ENCODE assay signal across 11 cellular contexts in the genomic region with DNA sequence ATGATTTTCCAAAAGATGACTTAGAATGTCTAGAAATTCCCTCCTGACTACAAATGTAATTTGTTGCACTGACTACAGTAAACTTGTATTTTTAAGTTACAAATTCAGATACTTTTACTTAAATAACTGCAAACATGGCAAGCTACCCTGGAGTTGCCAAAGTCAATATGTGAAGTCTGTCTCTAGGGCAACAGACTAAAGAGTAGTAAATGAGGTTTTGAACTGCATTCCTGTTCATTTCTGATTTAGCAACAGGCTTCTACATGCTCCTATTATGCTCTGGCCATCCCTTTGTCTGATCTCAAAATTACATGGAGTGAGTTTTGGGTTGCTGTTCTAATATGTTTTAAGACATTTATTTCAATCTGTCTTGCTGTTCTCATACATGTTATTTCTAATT. TPM values are rescaled to one million over a fixed set of nuclear protein-coding genes. Genes with fewer than 3 reads are reported as not detected.
A peak's percentile ranks its signal among the peaks of the same experiment; 100 is the strongest.
DNase-seq lines count a peak whose midpoint lies in the region; ATAC-seq and TF ChIP-seq lines count a peak whose summit lies in the region.
"Had no signal": no experiment of that assay in that cellular context is flagged by ENCODE, and none has a peak within 500 bp of the region (broad histone marks: within the 10 kb centered on the region; RNA-seq: fewer than 3 reads in every experiment).

No MANE protein-coding gene starts in this region.

- peaks cover 13% of the 10 kb centered on the region for H3K4me1 ChIP-seq in PC-3 (ENCODE audit: insufficient read depth, low read length)

- H3K27me3 Mint-ChIP-seq in mesothelial cell of epicardium (ENCODE audit: low read depth) (no peaks in the 10 kb centered on the region), progenitor cell of endocrine pancreas (no peaks in the 10 kb centered on the region)

- no peaks in the 10 kb centered on the region for H3K9me2 ChIP-seq in PC-3 (replicated peaks; ENCODE audit: low read length)

- H3K9me3 Mint-ChIP-seq in mesothelial cell of epicardium (peaks cover 4% of the 10 kb centered on the region), progenitor cell of endocrine pancreas (ENCODE audit: low read depth) (no peaks in the 10 kb centered on the region)

- intact Hi-C loops in PC-3 (cut with micrococcal nuclease), result no loop called here

- ATAC-seq in PC-3 (peak; percentile 43; the same call in 1 of the 2 replicates), HG02970 (IDR thresholded peaks at IDR 0.05; ENCODE audit: low FRiP score, unreplicated experiment) (no peak)

- H3K4me2 ChIP-seq in PC-3 (ENCODE audit: low read length), result no peak overlapping the region; the same call in 1 of the 2 replicates

- H3K9ac ChIP-seq in PC-3 (ENCODE audit: low read length), result no peak overlapping the region

- DNase-seq in AG10803 (ENCODE audit: low read depth) (peak; percentile 86), PC-3 (no peak), epithelial cell of esophagus (ENCODE audit: low read depth) (peak; percentile 65), mesothelial cell of epicardium (ENCODE audit: low spot score in 2 of 2, unreplicated experiment in 2 of 2) (no peak), HT-29 (ENCODE audit: low spot score) (no peak), LoVo (ENCODE audit: low spot score) (no peak), progenitor cell of endocrine pancreas (ENCODE audit: low spot score, unreplicated experiment) (no peak)
- DNase-seq: CD4-positive, alpha-beta memory T cell; NCI-H1105 treated with DMSO at 0.1 percent for 48 hours; spleen had no signal

- peaks cover 36% of the 10 kb centered on the region for H3K4me1 Mint-ChIP-seq in mesothelial cell of epicardium
- H3K4me1 Mint-ChIP-seq in progenitor cell of endocrine pancreas (ENCODE audit: low read depth), result peaks cover 27% of the 10 kb centered on the region
- H3K4me1 Mint-ChIP-seq: CD4-positive, alpha-beta memory T cell had no signal

- CTCF ChIA-PET in PC-3 (lab: Charles Lee), result no interaction called here

- peaks cover 2% of the 10 kb centered on the region; the same call in 1 of the 2 replicates for H3K36me3 ChIP-seq in PC-3 (ENCODE audit: low read depth, low read length)
- H3K36me3 ChIP-seq: spleen had no signal

- H3K36me3 Mint-ChIP-seq in mesothelial cell of epicardium (peaks cover 8% of the 10 kb centered on the region), progenitor cell of endocrine pancreas (ENCODE audit: insufficient read depth) (peaks cover 11% of the 10 kb centered on the region)
- H3K36me3 Mint-ChIP-seq: CD4-positive, alpha-beta memory T cell had no signal

- H3K4me3 ChIP-seq in AG10803 (ENCODE audit: low read length) (no peak overlapping the region), PC-3 (ENCODE audit: low read length) (no peak overlapping the region), epithelial cell of esophagus (ENCODE audit: low read length) (no peak overlapping the region)
- H3K4me3 ChIP-seq: spleen had no signal

- H3K27ac Mint-ChIP-seq in mesothelial cell of epicardium (peak overlapping the region; percentile 5), progenitor cell of endocrine pancreas (no peak overlapping the region)
- H3K27ac Mint-ChIP-seq: CD4-positive, alpha-beta memory T cell had no signal

- BruUV-seq in PC-3 (replicated peaks; lab: Mats Ljungman, UMichigan), result no TSS peak

- TF ChIP-seq CTCF in AG10803 (conservative IDR thresholded peaks at IDR 0.05; ENCODE audit: low read length) (no peak), PC-3 (conservative IDR thresholded peaks at IDR 0.05; ENCODE audit: low read depth, low read length) (no peak), epithelial cell of esophagus (IDR thresholded peaks at IDR 0.05; ENCODE audit: insufficient read depth, low read depth, low read length, missing control alignments) (no peak), mesothelial cell of epicardium (IDR thresholded peaks at IDR 0.05; ENCODE audit: unreplicated experiment) (no peak), progenitor cell of endocrine pancreas (IDR thresholded peaks at IDR 0.05; ENCODE audit: unreplicated experiment) (no peak)

- H4K20me1 ChIP-seq in PC-3 (ENCODE audit: low read length), result no peaks in the 10 kb centered on the region

- POLR2A ChIA-PET in PC-3 (lab: Charles Lee; ENCODE audit: unreplicated experiment), result no interaction called here

- H3K4me3 Mint-ChIP-seq in mesothelial cell of epicardium (no peak overlapping the region), progenitor cell of endocrine pancreas (ENCODE audit: low read depth) (no peak overlapping the region)
- H3K4me3 Mint-ChIP-seq: CD4-positive, alpha-beta memory T cell had no signal

- no peaks in the 10 kb centered on the region for H3K27me3 ChIP-seq in PC-3 (ENCODE audit: low read length)
- H3K27me3 ChIP-seq: spleen had no signal

- H3K9me3 ChIP-seq in PC-3 (ENCODE audit: low read length), result no peaks in the 10 kb centered on the region
- H3K9me3 ChIP-seq: spleen had no signal

- H3F3A ChIP-seq in PC-3 (ENCODE audit: low read length, unreplicated experiment), result no peaks in the 10 kb centered on the region

- no peak overlapping the region for H3K27ac ChIP-seq in PC-3 (ENCODE audit: low read length)
- H3K27ac ChIP-seq: spleen had no signal

- H3K79me2 ChIP-seq in PC-3 (ENCODE audit: low read length), result peaks cover 99% of the 10 kb centered on the region

- H2AFZ ChIP-seq in PC-3 (ENCODE audit: low read length), result no peak overlapping the region

RNA-seq across cellular contexts. Expression of a gene that starts 26.9 kb away (rescaled TPM):
- total RNA-seq in PC-3 (2014; rRNA removed) (20.2 and 21.0 TPM in 2 replicates), mesothelial cell of epicardium (18.1 to 20.3 TPM (median 19.6 TPM) in 3 replicates), progenitor cell of endocrine pancreas (29.6 and 31.1 TPM in 2 replicates)
- 11.1 and 14.6 TPM in 2 replicates for total RNA-seq in HT-29 (2014; rRNA removed; shearing (Covaris generic))

Comparison
In these comparisons a context has a peak if more than half of its experiments do, and no peak if none do; other contexts are left out.
1. DNase-seq: peak in AG10803 (single experiment) and epithelial cell of esophagus (single experiment); none in PC-3 (single experiment), mesothelial cell of epicardium (0 of 2), HT-29 (single experiment), LoVo (single experiment) and progenitor cell of endocrine pancreas (single experiment).